7 cellular contexts compared by ENCODE assay signal in genomic region chr12:118237053-118237665, GRCh38.
DNase-seq lines count a peak whose midpoint lies in the region; ATAC-seq and TF ChIP-seq lines count a peak whose summit lies in the region.

No MANE protein-coding gene starts in this region.

- peak; percentile 88 for ATAC-seq in GM18909 (IDR thresholded peaks at IDR 0.05; ENCODE audit: poor library complexity, unreplicated experiment)
- ATAC-seq in HG02623 (IDR thresholded peaks at IDR 0.05; ENCODE audit: unreplicated experiment), result peak; percentile 85
- no peak for ATAC-seq in naive thymus-derived CD8-positive, alpha-beta T cell
- no peak for ATAC-seq in activated CD4-positive, CD25-positive, alpha-beta regulatory T cell treated with anti-CD3 and anti-CD28 coated beads, Interleukin-2, amount 50 U/mL, for 24 hours

- intact Hi-C loops in esophagus muscularis mucosa (cut with DNase I), result no loop called here

- WGBS in esophagus muscularis mucosa, result 71% methylated on average over 1 of the region's 1 CpG

- H3K9me3 ChIP-seq in esophagus muscularis mucosa, result no peaks in the 10 kb centered on the region

- H3K27ac Mint-ChIP-seq in naive thymus-derived CD8-positive, alpha-beta T cell, result peak overlapping the region in 7 of 10 donors; percentile 11 to 73 (median 56)

- TF ChIP-seq CTCF in esophagus muscularis mucosa (IDR thresholded peaks at IDR 0.05), result no peak

- TF ChIP-seq POLR2A in esophagus muscularis mucosa (IDR thresholded peaks at IDR 0.05; ENCODE audit: low read depth), result no peak

- peaks cover 0 to 21% (median 2%) of the 10 kb centered on the region in 4 donors for H3K4me1 Mint-ChIP-seq in naive thymus-derived CD8-positive, alpha-beta T cell

- POLR2A ChIA-PET in naive thymus-derived CD8-positive, alpha-beta T cell (lab: Charles Lee), result no interaction called here

- H3K27ac ChIP-seq in esophagus muscularis mucosa (replicated peaks in 1 of 4), result no peak overlapping the region

- no peak for TF ChIP-seq EP300 in esophagus muscularis mucosa (IDR thresholded peaks at IDR 0.05)

- peaks cover 0 to 2% (median 0%) of the 10 kb centered on the region in 9 donors for H3K9me3 Mint-ChIP-seq in naive thymus-derived CD8-positive, alpha-beta T cell

- H3K36me3 Mint-ChIP-seq in naive thymus-derived CD8-positive, alpha-beta T cell, result peaks cover 16 to 76% (median 49%) of the 10 kb centered on the region in 3 donors

- DNase-seq in MV-4-11 (lab: John Stamatoyannopoulos, UW) (peak; percentile 93), esophagus muscularis mucosa (ENCODE audit: extremely low spot score) (no peak), DMS 273 treated with DMSO at 0.1 percent for 48 hours (lab: John Stamatoyannopoulos, UW) (no peak)
- no peak for DNase-seq in naive thymus-derived CD8-positive, alpha-beta T cell

- H3K36me3 ChIP-seq in esophagus muscularis mucosa, result peaks cover 12 to 41% (median 31%) of the 10 kb centered on the region in 4 donors

- no peaks in the 10 kb centered on the region for H3K27me3 ChIP-seq in esophagus muscularis mucosa

- H3K4me3 Mint-ChIP-seq in naive thymus-derived CD8-positive, alpha-beta T cell, result no peak overlapping the region

- H3K4me3 ChIP-seq in esophagus muscularis mucosa, result no peak overlapping the region

- H3K4me1 ChIP-seq in esophagus muscularis mucosa, result no peaks in the 10 kb centered on the region

- H3K27me3 Mint-ChIP-seq in naive thymus-derived CD8-positive, alpha-beta T cell, result no peaks in the 10 kb centered on the region

Comparison
In these comparisons a context has a peak if more than half of its experiments do, and no peak if none do; other contexts are left out.
1. ATAC-seq: peak in GM18909 (single experiment) and HG02623 (single experiment); none in naive thymus-derived CD8-positive, alpha-beta T cell (0 of 2) and activated CD4-positive, CD25-positive, alpha-beta regulatory T cell treated with anti-CD3 and anti-CD28 coated beads, Interleukin-2, amount 50 U/mL, for 24 hours (0 of 2).